Comparison of ENCODE assay signal across 1 cellular context in the genomic region with DNA sequence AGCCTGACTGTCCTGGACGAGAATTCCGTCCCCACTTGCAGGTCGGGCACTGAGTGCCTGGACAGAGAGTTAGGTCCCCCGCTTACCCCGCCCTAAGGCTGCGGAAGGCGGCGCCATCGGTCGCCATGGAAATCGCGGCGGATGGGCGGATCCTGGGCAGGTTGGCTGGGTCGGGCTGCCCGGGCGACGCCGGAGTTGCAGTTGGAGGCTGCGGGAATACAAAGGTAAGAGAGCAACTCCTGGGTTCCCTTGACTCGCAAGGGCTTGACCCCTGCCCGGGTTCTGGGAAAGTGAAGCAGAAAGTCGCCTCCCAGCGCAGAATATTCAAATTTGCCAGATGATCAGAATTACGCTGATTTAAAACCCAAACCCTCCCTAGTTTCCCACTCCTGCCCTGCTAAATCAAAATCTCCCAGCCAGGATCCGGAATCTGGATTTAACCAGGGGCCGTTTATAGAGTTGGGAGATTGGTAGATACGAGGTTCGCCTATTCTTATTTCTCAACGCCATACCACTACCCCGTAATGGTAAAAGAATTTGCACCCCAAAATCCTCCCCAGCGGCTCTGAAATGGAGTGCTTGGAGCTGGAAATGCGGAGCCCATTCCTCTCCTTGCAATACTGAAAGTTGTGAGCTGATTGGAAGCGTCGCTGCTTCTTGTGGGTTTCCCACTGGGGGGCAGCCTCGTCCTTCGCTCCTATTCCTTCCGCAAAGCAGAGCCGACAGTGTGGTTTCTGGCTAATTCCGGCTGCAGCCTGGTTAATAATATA.
TF ChIP-seq lines count a peak whose summit lies in the region.

No MANE protein-coding gene starts in this region.

TF ChIP-seq in HepG2, 621 proteins besides CTCF, POLR2A, EP300 and RAD21 (continued from another document):
- TF ChIP-seq, protein P1, sequence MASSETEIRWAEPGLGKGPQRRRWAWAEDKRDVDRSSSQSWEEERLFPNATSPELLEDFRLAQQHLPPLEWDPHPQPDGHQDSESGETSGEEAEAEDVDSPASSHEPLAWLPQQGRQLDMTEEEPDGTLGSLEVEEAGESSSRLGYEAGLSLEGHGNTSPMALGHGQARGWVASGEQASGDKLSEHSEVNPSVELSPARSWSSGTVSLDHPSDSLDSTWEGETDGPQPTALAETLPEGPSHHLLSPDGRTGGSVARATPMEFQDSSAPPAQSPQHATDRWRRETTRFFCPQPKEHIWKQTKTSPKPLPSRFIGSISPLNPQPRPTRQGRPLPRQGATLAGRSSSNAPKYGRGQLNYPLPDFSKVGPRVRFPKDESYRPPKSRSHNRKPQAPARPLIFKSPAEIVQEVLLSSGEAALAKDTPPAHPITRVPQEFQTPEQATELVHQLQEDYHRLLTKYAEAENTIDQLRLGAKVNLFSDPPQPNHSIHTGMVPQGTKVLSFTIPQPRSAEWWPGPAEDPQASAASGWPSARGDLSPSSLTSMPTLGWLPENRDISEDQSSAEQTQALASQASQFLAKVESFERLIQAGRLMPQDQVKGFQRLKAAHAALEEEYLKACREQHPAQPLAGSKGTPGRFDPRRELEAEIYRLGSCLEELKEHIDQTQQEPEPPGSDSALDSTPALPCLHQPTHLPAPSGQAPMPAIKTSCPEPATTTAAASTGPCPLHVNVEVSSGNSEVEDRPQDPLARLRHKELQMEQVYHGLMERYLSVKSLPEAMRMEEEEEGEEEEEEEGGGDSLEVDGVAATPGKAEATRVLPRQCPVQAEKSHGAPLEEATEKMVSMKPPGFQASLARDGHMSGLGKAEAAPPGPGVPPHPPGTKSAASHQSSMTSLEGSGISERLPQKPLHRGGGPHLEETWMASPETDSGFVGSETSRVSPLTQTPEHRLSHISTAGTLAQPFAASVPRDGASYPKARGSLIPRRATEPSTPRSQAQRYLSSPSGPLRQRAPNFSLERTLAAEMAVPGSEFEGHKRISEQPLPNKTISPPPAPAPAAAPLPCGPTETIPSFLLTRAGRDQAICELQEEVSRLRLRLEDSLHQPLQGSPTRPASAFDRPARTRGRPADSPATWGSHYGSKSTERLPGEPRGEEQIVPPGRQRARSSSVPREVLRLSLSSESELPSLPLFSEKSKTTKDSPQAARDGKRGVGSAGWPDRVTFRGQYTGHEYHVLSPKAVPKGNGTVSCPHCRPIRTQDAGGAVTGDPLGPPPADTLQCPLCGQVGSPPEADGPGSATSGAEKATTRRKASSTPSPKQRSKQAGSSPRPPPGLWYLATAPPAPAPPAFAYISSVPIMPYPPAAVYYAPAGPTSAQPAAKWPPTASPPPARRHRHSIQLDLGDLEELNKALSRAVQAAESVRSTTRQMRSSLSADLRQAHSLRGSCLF (CRISPR knock-in tag; IDR thresholded peaks at IDR 0.05; ENCODE audit: borderline replicate concordance): no peak
